In genomic region chr5:54986269-54986654, GRCh38 we compare ENCODE assay signal across 2 cellular contexts.
TF ChIP-seq lines count a peak whose summit lies in the region.

No MANE protein-coding gene starts in this region.

TF ChIP-seq in IMR-90, 13 proteins besides CTCF, POLR2A, EP300 and RAD21:
- TF ChIP-seq MAFK (IDR thresholded peaks at IDR 0.05; ENCODE audit: low read depth, low read length) = no peak
- TF ChIP-seq BHLHE40 (IDR thresholded peaks at IDR 0.05; ENCODE audit: low read depth, low read length) = no peak
- no peak for TF ChIP-seq RFX5 (IDR thresholded peaks at IDR 0.05; ENCODE audit: low read depth, low read length)
- TF ChIP-seq RCOR1 (IDR thresholded peaks at IDR 0.05; ENCODE audit: insufficient replicate concordance, low read length) = no peak
- TF ChIP-seq NFE2L2 (IDR thresholded peaks at IDR 0.05; ENCODE audit: low read depth, low read length) = no peak
- TF ChIP-seq MAZ (IDR thresholded peaks at IDR 0.05; ENCODE audit: borderline replicate concordance, low read depth, low read length) = no peak
- TF ChIP-seq, protein P1, sequence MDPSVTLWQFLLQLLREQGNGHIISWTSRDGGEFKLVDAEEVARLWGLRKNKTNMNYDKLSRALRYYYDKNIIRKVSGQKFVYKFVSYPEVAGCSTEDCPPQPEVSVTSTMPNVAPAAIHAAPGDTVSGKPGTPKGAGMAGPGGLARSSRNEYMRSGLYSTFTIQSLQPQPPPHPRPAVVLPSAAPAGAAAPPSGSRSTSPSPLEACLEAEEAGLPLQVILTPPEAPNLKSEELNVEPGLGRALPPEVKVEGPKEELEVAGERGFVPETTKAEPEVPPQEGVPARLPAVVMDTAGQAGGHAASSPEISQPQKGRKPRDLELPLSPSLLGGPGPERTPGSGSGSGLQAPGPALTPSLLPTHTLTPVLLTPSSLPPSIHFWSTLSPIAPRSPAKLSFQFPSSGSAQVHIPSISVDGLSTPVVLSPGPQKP (IDR thresholded peaks at IDR 0.05; ENCODE audit: borderline replicate concordance, low read depth, low read length) = no peak
- TF ChIP-seq SMC3 (IDR thresholded peaks at IDR 0.05; ENCODE audit: low read depth, low read length) = no peak
- TF ChIP-seq CEBPB (IDR thresholded peaks at IDR 0.05; ENCODE audit: low read depth, low read length) = no peak
- TF ChIP-seq MXI1 (IDR thresholded peaks at IDR 0.05; ENCODE audit: borderline replicate concordance, low read depth, low read length) = no peak
- no peak for TF ChIP-seq USF2 (IDR thresholded peaks at IDR 0.05; ENCODE audit: low read depth, low read length)
- no peak for TF ChIP-seq FOS (IDR thresholded peaks at IDR 0.05; ENCODE audit: low read depth, low read length)
- TF ChIP-seq CHD1 (IDR thresholded peaks at IDR 0.05; ENCODE audit: low read depth, low read length) = no peak

TF ChIP-seq in endothelial cell of umbilical vein, 7 proteins besides CTCF, POLR2A, EP300 and RAD21:
- no peak for TF ChIP-seq MYC (IDR thresholded peaks at IDR 0.05; ENCODE audit: low read depth, low read length)
- TF ChIP-seq POLR2AphosphoS5 (IDR thresholded peaks at IDR 0.05; ENCODE audit: insufficient read depth, low read depth, low read length) = no peak
- TF ChIP-seq FOS (IDR thresholded peaks at IDR 0.05; ENCODE audit: borderline replicate concordance, insufficient read depth, low read length) = no peak
- no peak for TF ChIP-seq EZH2 (IDR thresholded peaks at IDR 0.05; ENCODE audit: borderline replicate concordance, low read depth, low read length, severe bottlenecking)
- no peak for TF ChIP-seq GATA2 (IDR thresholded peaks at IDR 0.05; ENCODE audit: insufficient read depth, insufficient read length, low read depth, low read length)
- TF ChIP-seq JUN (IDR thresholded peaks at IDR 0.05; ENCODE audit: borderline replicate concordance, insufficient read depth, insufficient read length, low read depth) = no peak
- no peak for TF ChIP-seq MAX (IDR thresholded peaks at IDR 0.05; ENCODE audit: insufficient read depth, insufficient read length)
